ENCODE assay signal across 8 cellular contexts in the genomic region with DNA sequence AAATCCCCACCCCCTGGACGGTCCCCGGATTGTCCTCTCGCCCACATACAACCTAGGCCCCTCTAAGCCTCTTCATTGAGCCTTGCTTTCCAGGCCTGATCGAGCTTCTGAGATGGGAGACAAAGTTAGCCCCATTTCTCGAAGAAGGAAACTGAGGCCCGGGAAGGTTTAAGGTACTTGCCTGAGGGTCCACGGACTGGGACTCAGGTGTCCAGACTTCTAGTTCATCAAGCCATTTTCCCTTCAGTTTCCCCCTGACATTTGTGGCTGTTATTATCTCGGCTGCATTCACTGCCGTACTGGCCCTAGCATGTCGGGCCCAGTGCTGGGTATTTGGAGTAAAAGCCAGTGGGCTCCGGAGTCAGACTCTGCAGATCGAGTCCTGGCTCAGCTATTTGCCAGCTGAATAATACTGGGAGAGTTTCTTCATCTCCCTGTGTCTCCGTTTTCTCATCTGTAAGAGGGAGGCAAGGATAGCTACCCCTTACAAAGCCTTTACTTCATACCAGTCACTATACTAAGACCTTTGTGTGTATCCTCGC. TPM values are rescaled to one million over a fixed set of nuclear protein-coding genes. Genes with fewer than 3 reads are reported as not detected.
DNase-seq lines count a peak whose midpoint lies in the region; ATAC-seq, FAIRE-seq and TF ChIP-seq lines count a peak whose summit lies in the region.

No MANE protein-coding gene starts in this region.

- no peaks in the 10 kb centered on the region for H3K27me3 ChIP-seq in adipocyte (replicated peaks; ENCODE audit: control insufficient read depth, insufficient read depth, low read length)
- H3K27me3 ChIP-seq in keratinocyte (ENCODE audit: control insufficient read depth, extremely low read depth, insufficient read depth, low read length) = no peaks in the 10 kb centered on the region

- no peaks in the 10 kb centered on the region for H3K9me1 ChIP-seq in keratinocyte (ENCODE audit: control insufficient read depth, extremely low read depth, insufficient read depth, low read length)

- H3K4me2 ChIP-seq in keratinocyte (ENCODE audit: control insufficient read depth, extremely low read depth, insufficient read depth, low read depth, low read length) = peak overlapping the region; percentile 91

- H2AFZ ChIP-seq in keratinocyte (ENCODE audit: control insufficient read depth, low read length) = peak overlapping the region; percentile 91

- peaks cover 89% of the 10 kb centered on the region for H3K79me2 ChIP-seq in keratinocyte (ENCODE audit: control insufficient read depth, insufficient read depth, low read length)

- DNase-seq in Caki2 (ENCODE audit: low read depth) (peak; percentile 18), adipocyte (ENCODE audit: low read depth) (peak; percentile 19), keratinocyte (ENCODE audit: low read depth, low spot score) (no peak), inferior parietal cortex (ENCODE audit: extremely low spot score) (no peak), GM13977 (ENCODE audit: low spot score) (no peak)

- H3K4me3 ChIP-seq in adipocyte (ENCODE audit: low read length) (peak overlapping the region; percentile 99), keratinocyte (ENCODE audit: control insufficient read depth in 2 of 3, extremely low read depth in 1 of 3, insufficient read depth in 2 of 3, low read depth in 1 of 3, low read length in 3 of 3) (peak overlapping the region; percentile 93 to 97 (median 95))

- TF ChIP-seq CTCF in keratinocyte (optimal IDR thresholded peaks at IDR 0.05 in 1 of 3, IDR thresholded peaks at IDR 0.05 in 1 of 3, conservative IDR thresholded peaks at IDR 0.05 in 1 of 3; ENCODE audit: extremely low read depth in 1 of 3, insufficient read depth in 2 of 3, low read length in 3 of 3) (no peak), GM13977 (IDR thresholded peaks at IDR 0.05; ENCODE audit: extremely low read depth, insufficient read depth, missing control alignments) (no peak)

- dilution Hi-C loops in keratinocyte (cut with MboI; ENCODE audit: extremely low pct_ligation_motif_present, low sequenced_read_pairs) = no loop called here

- H3K9ac ChIP-seq in adipocyte (ENCODE audit: low read length) = peak overlapping the region; percentile 99
- peak overlapping the region; percentile 98 for H3K9ac ChIP-seq in keratinocyte (ENCODE audit: control insufficient read depth, extremely low read depth, insufficient read depth, low read length)

- in situ Hi-C loops in Caki2 (cut with HindIII; ENCODE audit: low pct_unique_long_range_greater_than_20kb, low sequenced_read_pairs) = no loop called here
- in situ Hi-C loops in GM13977 (cut with MboI; ENCODE audit: low pct_unique_long_range_greater_than_20kb, low sequenced_read_pairs, unreplicated experiment) = no loop called here

- H3K9me3 ChIP-seq in adipocyte (ENCODE audit: control insufficient read depth, low read length) = no peaks in the 10 kb centered on the region
- no peaks in the 10 kb centered on the region for H3K9me3 ChIP-seq in keratinocyte (ENCODE audit: control insufficient read depth, low read depth, low read length)

- H4K20me1 ChIP-seq in keratinocyte (ENCODE audit: control insufficient read depth, extremely low read depth, insufficient read depth, low read length) = no peaks in the 10 kb centered on the region

- H3K27ac ChIP-seq in keratinocyte (ENCODE audit: control insufficient read depth, insufficient read depth, low read length) = peak overlapping the region; percentile 93
- peak overlapping the region; percentile 63 for H3K27ac ChIP-seq in temporal lobe (ENCODE audit: low read depth, low read length)

- H3K36me3 ChIP-seq in adipocyte (ENCODE audit: control insufficient read depth, insufficient read depth, low read length, severe bottlenecking) = no peaks in the 10 kb centered on the region
- peaks cover 5 to 8% of the 10 kb centered on the region in 2 experiments for H3K36me3 ChIP-seq in keratinocyte (ENCODE audit: control insufficient read depth in 2 of 2, extremely low read depth in 1 of 2, insufficient read depth in 2 of 2, low read length in 2 of 2)

- peaks cover 26% of the 10 kb centered on the region for H3K4me1 ChIP-seq in adipocyte (ENCODE audit: control insufficient read depth, insufficient read depth, low read length)
- H3K4me1 ChIP-seq in keratinocyte (ENCODE audit: control insufficient read depth, extremely low read depth, insufficient read depth, low read length) = peaks cover 17% of the 10 kb centered on the region

- ATAC-seq in HG02943 (IDR thresholded peaks at IDR 0.05; ENCODE audit: low read depth, unreplicated experiment) (peak; percentile 10), GM19397 (IDR thresholded peaks at IDR 0.05; ENCODE audit: unreplicated experiment) (no peak)

- FAIRE-seq in keratinocyte (lab: Jason Lieb, UNC) = no peak

RNA-seq across cellular contexts. Expression of gene RPRD1B, which starts 0.6 kb away (rescaled TPM):
- 20.0 and 22.9 TPM in 2 replicates for total RNA-seq in Caki2 (2014; rRNA removed; shearing (Covaris generic); ENCODE audit: low replicate concordance)
- 15.9 to 22.6 TPM (median 19.9 TPM) in 3 replicates for polyA plus RNA-seq in keratinocyte
- polyA plus RNA-seq in keratinocyte (2011; ENCODE audit: low read depth) = 26.6 TPM
- 12.0 and 20.0 TPM in 2 replicates for polyA plus RNA-seq in keratinocyte (2011; cell fraction: cytosol; rRNA removed)
- polyA plus RNA-seq in keratinocyte (2011; cell fraction: nucleus; rRNA removed) = 25.3 and 30.2 TPM in 2 replicates
- polyA plus RNA-seq in keratinocyte (2012; ENCODE audit: low replicate concordance) = 14.2 and 15.1 TPM in 2 replicates
- polyA minus RNA-seq in keratinocyte = 6.6 to 22.3 TPM (median 20.3 TPM) in 3 replicates
- 28.8 TPM for polyA minus RNA-seq in keratinocyte (2011; cell fraction: cytosol; rRNA and poly(A)+ RNA removed)
- polyA minus RNA-seq in keratinocyte (2011; cell fraction: nucleus; rRNA and poly(A)+ RNA removed) = 27.1 and 37.2 TPM in 2 replicates
- total RNA-seq in temporal lobe = 25.8 TPM

RNA-seq across cellular contexts. Expression of gene TTI1, which starts 0.9 kb away (rescaled TPM):
- total RNA-seq in Caki2 (2014; rRNA removed; shearing (Covaris generic); ENCODE audit: low replicate concordance) = 28.5 and 29.5 TPM in 2 replicates
- 10.3 to 16.7 TPM (median 13.5 TPM) in 3 replicates for polyA plus RNA-seq in keratinocyte
- polyA plus RNA-seq in keratinocyte (2011; ENCODE audit: low read depth) = 3.0 TPM
- 6.0 and 9.2 TPM in 2 replicates for polyA plus RNA-seq in keratinocyte (2011; cell fraction: cytosol; rRNA removed)
- polyA plus RNA-seq in keratinocyte (2011; cell fraction: nucleus; rRNA removed) = 16.5 and 18.2 TPM in 2 replicates
- 7.9 and 11.7 TPM in 2 replicates for polyA plus RNA-seq in keratinocyte (2012; ENCODE audit: low replicate concordance)
- polyA minus RNA-seq in keratinocyte = 23.9 to 34.2 TPM (median 29.3 TPM) in 3 replicates
- 10.7 TPM for polyA minus RNA-seq in keratinocyte (2011; cell fraction: cytosol; rRNA and poly(A)+ RNA removed)
- 16.0 and 33.0 TPM in 2 replicates for polyA minus RNA-seq in keratinocyte (2011; cell fraction: nucleus; rRNA and poly(A)+ RNA removed)
- 24.8 TPM for total RNA-seq in temporal lobe

Comparison
In these comparisons a context has a peak if more than half of its experiments do, and no peak if none do; other contexts are left out.
1. DNase-seq: peak in Caki2 (single experiment) and adipocyte (single experiment); none in keratinocyte (single experiment), inferior parietal cortex (single experiment) and GM13977 (single experiment).